ENCODE assay signal across 12 cellular contexts in genomic region chr17:46167826-46168569, GRCh38.
A peak's percentile ranks its signal among the peaks of the same experiment; 100 is the strongest.
DNase-seq lines count a peak whose midpoint lies in the region; ATAC-seq and TF ChIP-seq lines count a peak whose summit lies in the region.
"Had no signal": no experiment of that assay in that cellular context is flagged by ENCODE, and none has a peak within 500 bp of the region (broad histone marks: within the 10 kb centered on the region; RNA-seq: fewer than 3 reads in every experiment).

No MANE protein-coding gene starts in this region.

- H3K36me3 Mint-ChIP-seq in memory B cell: peaks cover 19% of the 10 kb centered on the region

- peaks cover 31% of the 10 kb centered on the region for H3K4me1 Mint-ChIP-seq in memory B cell

- TF ChIP-seq CTCF in astrocyte of the spinal cord (IDR thresholded peaks at IDR 0.05; ENCODE audit: low read depth, low read length) (no peak), GM13977 (IDR thresholded peaks at IDR 0.05; ENCODE audit: extremely low read depth, insufficient read depth, missing control alignments) (no peak)

- no peaks in the 10 kb centered on the region for H3K9me3 Mint-ChIP-seq in memory B cell
- H3K9me3 Mint-ChIP-seq: activated T-helper 1 cell treated with anti-CD3 and anti-CD28 coated beads, Interleukin-12 subunit alpha, Interleukin-12 subunit beta, Interleukin-2, Interleukin-4 antibody, amounts not matched to agents 30 ng/mL and 10 ng/mL and 1 ng/mL, durations not matched to agents 14 hours and 24 hours and 36 hours; dendritic cell treated with granulocyte-macrophage colony-stimulating factor and Interleukin-4, amounts not matched to agents 40 ng/mL and 50 ng/mL, for 4 days had no signal

- DNase-seq in AG08396 (ENCODE audit: low spot score) (peak; percentile 68), GM04504 (ENCODE audit: low read depth) (peak; percentile 26), astrocyte of the spinal cord (ENCODE audit: low read depth, low spot score) (peak; percentile 72), memory B cell (ENCODE audit: low spot score in 2 of 2) (no peak), NCI-H226 (no peak), GM13977 (ENCODE audit: low spot score) (no peak), GOT3 (lab: John Stamatoyannopoulos, UW) (no peak)
- DNase-seq in effector CD4-positive, alpha-beta T cell: no peak
- DNase-seq: NCI-H1694, T1000 had no signal

- in situ Hi-C loops in astrocyte of the spinal cord (cut with HindIII; ENCODE audit: low sequenced_read_pairs) (no loop called here), GM13977 (cut with MboI; ENCODE audit: low pct_unique_long_range_greater_than_20kb, low sequenced_read_pairs, unreplicated experiment) (no loop called here)

- ATAC-seq in memory B cell (ENCODE audit: low read depth): no peak

- no peaks in the 10 kb centered on the region for H3K27me3 Mint-ChIP-seq in memory B cell
- H3K27me3 Mint-ChIP-seq: dendritic cell treated with granulocyte-macrophage colony-stimulating factor and Interleukin-4, amounts not matched to agents 40 ng/mL and 50 ng/mL, for 4 days had no signal

- no peak overlapping the region for H3K4me3 Mint-ChIP-seq in memory B cell
- H3K4me3 Mint-ChIP-seq: activated T-helper 1 cell treated with anti-CD3 and anti-CD28 coated beads, Interleukin-12 subunit alpha, Interleukin-12 subunit beta, Interleukin-2, Interleukin-4 antibody, amounts not matched to agents 30 ng/mL and 10 ng/mL and 1 ng/mL, durations not matched to agents 14 hours and 24 hours and 36 hours; dendritic cell treated with granulocyte-macrophage colony-stimulating factor and Interleukin-4, amounts not matched to agents 40 ng/mL and 50 ng/mL, for 4 days had no signal

- H3K27ac Mint-ChIP-seq in memory B cell: peak overlapping the region; percentile 53
- H3K27ac Mint-ChIP-seq: activated T-helper 1 cell treated with anti-CD3 and anti-CD28 coated beads, Interleukin-12 subunit alpha, Interleukin-12 subunit beta, Interleukin-2, Interleukin-4 antibody, amounts not matched to agents 30 ng/mL and 10 ng/mL and 1 ng/mL, durations not matched to agents 14 hours and 24 hours and 36 hours; dendritic cell treated with granulocyte-macrophage colony-stimulating factor and Interleukin-4, amounts not matched to agents 40 ng/mL and 50 ng/mL, for 4 days had no signal

- no peak overlapping the region for H3K4me3 ChIP-seq in astrocyte of the spinal cord (ENCODE audit: low read depth, low read length)

Comparison
In these comparisons a context has a peak if more than half of its experiments do, and no peak if none do; other contexts are left out.
1. DNase-seq: peak in AG08396 (single experiment), GM04504 (single experiment) and astrocyte of the spinal cord (single experiment); none in memory B cell (0 of 2), NCI-H226 (single experiment), GM13977 (single experiment), GOT3 (single experiment) and effector CD4-positive, alpha-beta T cell (single experiment).